7 cellular contexts compared by ENCODE assay signal in genomic region chr1:193433599-193433998, GRCh38.
"Had no signal": no experiment of that assay in that cellular context is flagged by ENCODE, and none has a peak within 500 bp of the region (broad histone marks: within the 10 kb centered on the region; RNA-seq: fewer than 3 reads in every experiment).

No MANE protein-coding gene starts in this region.

- H3K4me2 ChIP-seq: KMS-11 had no signal

- H3K27ac Mint-ChIP-seq: IgD-negative memory B cell had no signal

- DNase-seq: KBM-7, KG1 had no signal

- ATAC-seq: HepG2 had no signal

- H3K27ac ChIP-seq: HL-60, KMS-11 had no signal

- H3K9ac ChIP-seq: KMS-11 had no signal

- FAIRE-seq: HepG2, HTR-8/SVneo had no signal

- H3K27me3 Mint-ChIP-seq: IgD-negative memory B cell had no signal
